In the genomic region with DNA sequence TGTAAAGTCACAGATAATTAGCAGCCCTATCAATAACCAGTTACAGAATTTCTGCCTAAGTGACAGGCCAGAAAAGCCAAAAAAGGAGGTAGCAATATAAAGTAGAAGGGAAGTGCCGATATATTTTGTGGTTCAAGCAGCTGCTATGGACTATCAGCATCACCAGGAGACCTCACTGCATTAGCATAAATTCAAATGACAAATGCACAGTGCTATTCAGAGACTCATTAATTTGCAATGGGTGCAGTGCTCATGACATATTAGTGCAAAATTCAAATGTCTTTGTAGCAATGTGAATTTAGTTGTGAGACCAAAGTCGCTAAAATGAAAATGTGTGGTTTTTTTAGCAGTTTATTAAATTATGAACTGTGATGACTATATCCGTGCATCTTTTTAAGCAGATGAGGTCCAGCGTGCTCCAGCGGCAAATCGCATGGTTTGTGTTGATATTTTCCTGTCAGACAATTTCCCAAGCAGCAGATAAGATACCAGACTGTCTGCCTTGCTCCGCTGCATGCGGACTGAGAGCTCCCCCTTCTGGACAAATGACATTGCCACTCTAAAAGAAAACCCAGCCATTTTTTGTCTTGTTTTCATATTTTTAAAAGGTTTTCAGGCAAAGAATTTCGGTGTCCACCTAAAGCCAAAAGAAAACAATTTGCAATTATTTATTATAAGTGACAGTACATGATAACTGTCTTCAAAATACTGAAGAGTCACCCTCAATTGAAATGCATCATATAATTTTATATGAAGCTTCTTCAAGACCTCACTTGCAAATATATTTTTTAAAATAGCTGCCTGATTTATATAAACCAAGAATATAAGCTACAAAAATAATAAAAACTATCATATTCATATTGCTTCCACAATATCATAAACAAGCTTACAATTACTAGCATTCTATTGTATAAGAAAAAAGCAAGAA, we compare ENCODE assay signal across 8 cellular contexts.
DNase-seq lines count a peak whose midpoint lies in the region; ATAC-seq and TF ChIP-seq lines count a peak whose summit lies in the region.

No MANE protein-coding gene starts in this region.

- H2BK15ac ChIP-seq in neuronal stem cell (ENCODE audit: low read length): no peak overlapping the region

- H3K27me3 ChIP-seq in BE2C (no peaks in the 10 kb centered on the region), neuronal stem cell (ENCODE audit: control insufficient read depth in 3 of 3, insufficient read depth in 3 of 3, low read depth in 1 of 3, low read length in 3 of 3) (no peaks in the 10 kb centered on the region), tibial nerve (no peaks in the 10 kb centered on the region)

- no peak overlapping the region for H3K4ac ChIP-seq in neuronal stem cell (ENCODE audit: low read length)

- no peak overlapping the region for H2BK12ac ChIP-seq in neuronal stem cell (ENCODE audit: low read length)

- no peak overlapping the region for H3K18ac ChIP-seq in neuronal stem cell (ENCODE audit: low read length)

- TF ChIP-seq CTCF in BE2C (IDR thresholded peaks at IDR 0.05; ENCODE audit: low read depth, low read length) (peak; percentile 100), fibroblast of the aortic adventitia (IDR thresholded peaks at IDR 0.05; ENCODE audit: insufficient read depth, low read length) (peak; percentile 96), tibial nerve (IDR thresholded peaks at IDR 0.05) (peak; percentile 73 to 88 (median 84))

- no peak overlapping the region for H4K8ac ChIP-seq in neuronal stem cell (ENCODE audit: low read depth, low read length)

- peak; percentile 75 for ATAC-seq in GM18909 (IDR thresholded peaks at IDR 0.05; ENCODE audit: poor library complexity, unreplicated experiment)

- no peak overlapping the region for H3K4me2 ChIP-seq in neuronal stem cell (ENCODE audit: insufficient read depth, low read length, poor library complexity, severe bottlenecking)

- no peak overlapping the region for H3K4me3 ChIP-seq in BE2C (ENCODE audit: low read depth, low read length)
- no peak overlapping the region for H3K4me3 ChIP-seq in fibroblast of the aortic adventitia (ENCODE audit: low read depth, low read length)
- no peak overlapping the region for H3K4me3 ChIP-seq in neuronal stem cell (ENCODE audit: low read length in 2 of 2)
- no peak overlapping the region for H3K4me3 ChIP-seq in tibial nerve

- WGBS in neuronal stem cell (ENCODE audit: extremely low coverage in 2 of 2, insufficient read length in 2 of 2, insufficient replicate concordance in 1 of 2), 2 donors: no CpG with 5 or more reads among the region's 9 CpGs
- 14 to 15% methylated on average over 9 of the region's 9 CpGs for WGBS in tibial nerve, 2 donors

- no peak overlapping the region for H3K23ac ChIP-seq in neuronal stem cell (ENCODE audit: low read depth, low read length, poor library complexity)

- no peak overlapping the region for H2BK120ac ChIP-seq in neuronal stem cell (ENCODE audit: low read depth, low read length)

- no peak overlapping the region for H3K9ac ChIP-seq in neuronal stem cell (ENCODE audit: low read depth, low read length, poor library complexity)

- H4K91ac ChIP-seq in neuronal stem cell (ENCODE audit: low read depth, low read length, poor library complexity): no peak overlapping the region

- peak overlapping the region; percentile 18 for H2AFZ ChIP-seq in neuronal stem cell (ENCODE audit: low read length)

- H3K27ac ChIP-seq in neuronal stem cell (replicated peaks; ENCODE audit: low read length) (no peak overlapping the region), tibial nerve (no peak overlapping the region)

- H2AK5ac ChIP-seq in neuronal stem cell (ENCODE audit: low read depth, low read length): no peak overlapping the region

- H3K4me1 ChIP-seq in BE2C (peaks cover 4% of the 10 kb centered on the region), neuronal stem cell (ENCODE audit: control insufficient read depth in 2 of 2, insufficient read depth in 1 of 2, low read depth in 1 of 2, low read length in 2 of 2) (peaks cover 4% of the 10 kb centered on the region in 2 donors), tibial nerve (peaks cover 0 to 4% (median 0%) of the 10 kb centered on the region in 4 donors)

- no peaks in the 10 kb centered on the region for H3K79me1 ChIP-seq in neuronal stem cell (ENCODE audit: low read depth, low read length)

- no peak overlapping the region for H3K14ac ChIP-seq in neuronal stem cell (ENCODE audit: low read length)

- H2BK5ac ChIP-seq in neuronal stem cell (ENCODE audit: low read length): no peak overlapping the region

- H3K9me3 ChIP-seq in BE2C (no peaks in the 10 kb centered on the region), neuronal stem cell (replicated peaks in 1 of 2; ENCODE audit: control insufficient read depth in 2 of 2, insufficient read depth in 1 of 2, low read depth in 1 of 2, low read length in 2 of 2) (no peaks in the 10 kb centered on the region), tibial nerve (no peaks in the 10 kb centered on the region)

- no peak for TF ChIP-seq EP300 in tibial nerve (IDR thresholded peaks at IDR 0.05)

- no peak for TF ChIP-seq POLR2A in tibial nerve (IDR thresholded peaks at IDR 0.05)

- H3K36me3 ChIP-seq in BE2C: no peaks in the 10 kb centered on the region
- H3K36me3 ChIP-seq in neuronal stem cell (replicated peaks in 1 of 2; ENCODE audit: control insufficient read depth in 2 of 2, insufficient read depth in 2 of 2, low read length in 2 of 2): no peaks in the 10 kb centered on the region
- no peaks in the 10 kb centered on the region for H3K36me3 ChIP-seq in tibial nerve

- peak; percentile 74 for DNase-seq in BE2C
- DNase-seq in HPDE6-E6E7 (ENCODE audit: extremely low spot score): peak; percentile 26
- peak; percentile 20 to 61 for DNase-seq in NOMO-1 (lab: John Stamatoyannopoulos, UW; ENCODE audit: unreplicated experiment in 2 of 2)
- peak; percentile 27 for DNase-seq in activated T-cell treated with anti-CD3 and anti-CD28 coated beads for 48 hours (ENCODE audit: low read depth)
- DNase-seq in fibroblast of the aortic adventitia (ENCODE audit: low read depth): peak; percentile 82
- peak; percentile 49 for DNase-seq in neuronal stem cell (ENCODE audit: low spot score)
- DNase-seq in tibial nerve (ENCODE audit: low spot score in 2 of 2): peak; percentile 17 to 68

Comparison
In these comparisons a context has a peak if more than half of its experiments do, and no peak if none do; other contexts are left out.
1. DNase-seq: peak in every context shown above with its lines; median percentile 82 in fibroblast of the aortic adventitia; 74 in BE2C; 49 in neuronal stem cell; 42 in tibial nerve; 40 in NOMO-1; 27 in activated T-cell treated with anti-CD3 and anti-CD28 coated beads for 48 hours; 26 in HPDE6-E6E7.